ENCODE assay signal across 1 cellular context in genomic region chrX:318739-319578, GRCh38.
TF ChIP-seq lines count a peak whose summit lies in the region.

A gene with protein sequence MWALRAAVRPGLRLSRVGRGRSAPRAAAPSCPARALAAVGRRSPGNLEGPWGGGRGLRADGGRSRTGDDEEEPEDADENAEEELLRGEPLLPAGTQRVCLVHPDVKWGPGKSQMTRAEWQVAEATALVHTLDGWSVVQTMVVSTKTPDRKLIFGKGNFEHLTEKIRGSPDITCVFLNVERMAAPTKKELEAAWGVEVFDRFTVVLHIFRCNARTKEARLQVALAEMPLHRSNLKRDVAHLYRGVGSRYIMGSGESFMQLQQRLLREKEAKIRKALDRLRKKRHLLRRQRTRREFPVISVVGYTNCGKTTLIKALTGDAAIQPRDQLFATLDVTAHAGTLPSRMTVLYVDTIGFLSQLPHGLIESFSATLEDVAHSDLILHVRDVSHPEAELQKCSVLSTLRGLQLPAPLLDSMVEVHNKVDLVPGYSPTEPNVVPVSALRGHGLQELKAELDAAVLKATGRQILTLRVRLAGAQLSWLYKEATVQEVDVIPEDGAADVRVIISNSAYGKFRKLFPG (minus strand): TSS chrX:318796. CDS start chrX:318787, 9 bp downstream.

TF ChIP-seq in K562, 482 proteins besides CTCF, POLR2A, EP300 and RAD21 (continued from another document and continues in another):
- TF ChIP-seq CBFA2T3 (IDR thresholded peaks at IDR 0.05) (no peak), CREM (IDR thresholded peaks at IDR 0.05; ENCODE audit: low read depth) (0 out of 2 replicates have a peak, but pooled peaks have one; percentile 33), CCNT2 (IDR thresholded peaks at IDR 0.05; ENCODE audit: borderline replicate concordance, extremely low read depth, insufficient read length, low read depth, low read length) (peak; percentile 83), CBFA2T2 (conservative IDR thresholded peaks at IDR 0.05) (peak; percentile 93), RAD51 (IDR thresholded peaks at IDR 0.05; ENCODE audit: borderline replicate concordance, low read depth) (peak; percentile 99), CTBP1 (IDR thresholded peaks at IDR 0.05; ENCODE audit: borderline replicate concordance) (0 out of 2 replicates have a peak, but pooled peaks have one; percentile 32), EP400 (IDR thresholded peaks at IDR 0.05) (peak; percentile 16; the same call in 1 of the 2 replicates), MAZ (CRISPR knock-in tag; conservative IDR thresholded peaks at IDR 0.05 in 1 of 2, IDR thresholded peaks at IDR 0.05 in 1 of 2) (peak in 1 of 2 experiments; percentile 68; a peak in 2 of 4 replicates), SUPT5H (IDR thresholded peaks at IDR 0.05) (peak; percentile 62), LCOR (CRISPR knock-in tag; IDR thresholded peaks at IDR 0.05) (no peak), TFAP4 (CRISPR knock-in tag; IDR thresholded peaks at IDR 0.05; ENCODE audit: borderline replicate concordance) (peak; percentile 91), BHLHE40 (IDR thresholded peaks at IDR 0.05; ENCODE audit: low read length) (peak; percentile 99), GATAD2A (IDR thresholded peaks at IDR 0.05) (no peak), ATF3 (IDR thresholded peaks at IDR 0.05) (peak; percentile 83), ATF3 (CRISPR knock-in tag; conservative IDR thresholded peaks at IDR 0.05) (no peak), ZNF134 (CRISPR knock-in tag; conservative IDR thresholded peaks at IDR 0.05) (peak; percentile 75), NFYB (IDR thresholded peaks at IDR 0.05; ENCODE audit: extremely low read depth, insufficient read length) (peak; percentile 96), CREB3L1 (IDR thresholded peaks at IDR 0.05; ENCODE audit: borderline replicate concordance, low read depth) (no peak), ZNF232 (CRISPR knock-in tag; IDR thresholded peaks at IDR 0.05) (no peak), EGR1 (conservative IDR thresholded peaks at IDR 0.05) (peak; percentile 87), KDM4B (IDR thresholded peaks at IDR 0.05; ENCODE audit: borderline replicate concordance in 2 of 2, low read depth in 1 of 2) (peak in 1 of 2 experiments; percentile 65; a peak in 1 of 4 replicates), FOXK2 (conservative IDR thresholded peaks at IDR 0.05 in 1 of 2, IDR thresholded peaks at IDR 0.05 in 1 of 2; ENCODE audit: low read depth in 2 of 2) (peak in 1 of 2 experiments; percentile 70; a peak in 1 of 4 replicates), NRF1 (conservative IDR thresholded peaks at IDR 0.05 in 1 of 2, IDR thresholded peaks at IDR 0.05 in 1 of 2) (peak; percentile 76 to 83), MNT (conservative IDR thresholded peaks at IDR 0.05) (peak; percentile 91 to 92), ZNF174 (CRISPR knock-in tag; IDR thresholded peaks at IDR 0.05) (no peak), ZBTB7A (IDR thresholded peaks at IDR 0.05; ENCODE audit: borderline replicate concordance, control insufficient read depth, low read depth, low read length) (peak; percentile 40), NFIC (IDR thresholded peaks at IDR 0.05) (0 out of 2 replicates have a peak, but pooled peaks have one; percentile 15), SIN3A (IDR thresholded peaks at IDR 0.05; ENCODE audit: borderline replicate concordance in 2 of 2, control insufficient read depth in 1 of 2, low read depth in 2 of 2, low read length in 2 of 2) (no peak), MTA3 (IDR thresholded peaks at IDR 0.05; ENCODE audit: borderline replicate concordance) (peak; percentile 86), VEZF1 (CRISPR knock-in tag; IDR thresholded peaks at IDR 0.05) (peak; percentile 82), SREBF1 (IDR thresholded peaks at IDR 0.05; ENCODE audit: borderline replicate concordance, low read depth, low read length) (peak; percentile 97), YBX1 (IDR thresholded peaks at IDR 0.05) (no peak), SPI1 (IDR thresholded peaks at IDR 0.05; ENCODE audit: borderline replicate concordance, low read depth, low read length) (no peak), TAF1 (IDR thresholded peaks at IDR 0.05; ENCODE audit: control insufficient read depth, extremely low read depth, insufficient read depth, low read length, severe bottlenecking) (peak; percentile 63), JUN (IDR thresholded peaks at IDR 0.05; ENCODE audit: borderline replicate concordance, low read depth, low read length) (peak; percentile 64; the same call in 1 of the 2 replicates), JUN (CRISPR knock-in tag; IDR thresholded peaks at IDR 0.05; ENCODE audit: borderline replicate concordance) (no peak), COPS2 (conservative IDR thresholded peaks at IDR 0.05) (no peak), TOE1 (IDR thresholded peaks at IDR 0.05; ENCODE audit: borderline replicate concordance) (peak; percentile 96), TOE1 (CRISPR knock-in tag; IDR thresholded peaks at IDR 0.05; ENCODE audit: borderline replicate concordance, low read depth) (no peak), ASH1L (IDR thresholded peaks at IDR 0.05; ENCODE audit: borderline replicate concordance, low read depth, partially characterized antibody) (peak; percentile 69)
- TF ChIP-seq, protein P1, sequence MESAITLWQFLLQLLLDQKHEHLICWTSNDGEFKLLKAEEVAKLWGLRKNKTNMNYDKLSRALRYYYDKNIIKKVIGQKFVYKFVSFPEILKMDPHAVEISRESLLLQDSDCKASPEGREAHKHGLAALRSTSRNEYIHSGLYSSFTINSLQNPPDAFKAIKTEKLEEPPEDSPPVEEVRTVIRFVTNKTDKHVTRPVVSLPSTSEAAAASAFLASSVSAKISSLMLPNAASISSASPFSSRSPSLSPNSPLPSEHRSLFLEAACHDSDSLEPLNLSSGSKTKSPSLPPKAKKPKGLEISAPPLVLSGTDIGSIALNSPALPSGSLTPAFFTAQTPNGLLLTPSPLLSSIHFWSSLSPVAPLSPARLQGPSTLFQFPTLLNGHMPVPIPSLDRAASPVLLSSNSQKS (CRISPR knock-in tag; IDR thresholded peaks at IDR 0.05), result no peak
- TF ChIP-seq, protein P2, sequence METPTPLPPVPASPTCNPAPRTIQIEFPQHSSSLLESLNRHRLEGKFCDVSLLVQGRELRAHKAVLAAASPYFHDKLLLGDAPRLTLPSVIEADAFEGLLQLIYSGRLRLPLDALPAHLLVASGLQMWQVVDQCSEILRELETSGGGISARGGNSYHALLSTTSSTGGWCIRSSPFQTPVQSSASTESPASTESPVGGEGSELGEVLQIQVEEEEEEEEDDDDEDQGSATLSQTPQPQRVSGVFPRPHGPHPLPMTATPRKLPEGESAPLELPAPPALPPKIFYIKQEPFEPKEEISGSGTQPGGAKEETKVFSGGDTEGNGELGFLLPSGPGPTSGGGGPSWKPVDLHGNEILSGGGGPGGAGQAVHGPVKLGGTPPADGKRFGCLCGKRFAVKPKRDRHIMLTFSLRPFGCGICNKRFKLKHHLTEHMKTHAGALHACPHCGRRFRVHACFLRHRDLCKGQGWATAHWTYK (CRISPR knock-in tag; IDR thresholded peaks at IDR 0.05), result peak; percentile 44; the same call in 1 of the 2 replicates
- TF ChIP-seq, protein P3, sequence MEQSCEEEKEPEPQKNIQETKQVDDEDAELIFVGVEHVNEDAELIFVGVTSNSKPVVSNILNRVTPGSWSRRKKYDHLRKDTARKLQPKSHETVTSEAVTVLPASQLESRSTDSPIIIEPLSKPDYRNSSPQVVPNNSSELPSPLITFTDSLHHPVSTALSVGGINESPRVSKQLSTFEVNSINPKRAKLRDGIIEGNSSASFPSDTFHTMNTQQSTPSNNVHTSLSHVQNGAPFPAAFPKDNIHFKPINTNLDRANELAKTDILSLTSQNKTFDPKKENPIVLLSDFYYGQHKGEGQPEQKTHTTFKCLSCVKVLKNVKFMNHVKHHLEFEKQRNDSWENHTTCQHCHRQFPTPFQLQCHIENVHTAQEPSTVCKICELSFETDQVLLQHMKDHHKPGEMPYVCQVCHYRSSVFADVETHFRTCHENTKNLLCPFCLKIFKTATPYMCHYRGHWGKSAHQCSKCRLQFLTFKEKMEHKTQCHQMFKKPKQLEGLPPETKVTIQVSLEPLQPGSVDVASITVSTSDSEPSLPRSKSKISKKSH (CRISPR knock-in tag; IDR thresholded peaks at IDR 0.05), result no peak
- TF ChIP-seq, protein P4, sequence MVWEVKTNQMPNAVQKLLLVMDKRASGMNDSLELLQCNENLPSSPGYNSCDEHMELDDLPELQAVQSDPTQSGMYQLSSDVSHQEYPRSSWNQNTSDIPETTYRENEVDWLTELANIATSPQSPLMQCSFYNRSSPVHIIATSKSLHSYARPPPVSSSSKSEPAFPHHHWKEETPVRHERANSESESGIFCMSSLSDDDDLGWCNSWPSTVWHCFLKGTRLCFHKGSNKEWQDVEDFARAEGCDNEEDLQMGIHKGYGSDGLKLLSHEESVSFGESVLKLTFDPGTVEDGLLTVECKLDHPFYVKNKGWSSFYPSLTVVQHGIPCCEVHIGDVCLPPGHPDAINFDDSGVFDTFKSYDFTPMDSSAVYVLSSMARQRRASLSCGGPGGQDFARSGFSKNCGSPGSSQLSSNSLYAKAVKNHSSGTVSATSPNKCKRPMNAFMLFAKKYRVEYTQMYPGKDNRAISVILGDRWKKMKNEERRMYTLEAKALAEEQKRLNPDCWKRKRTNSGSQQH (CRISPR knock-in tag; IDR thresholded peaks at IDR 0.05), result no peak
- TF ChIP-seq, protein P5, sequence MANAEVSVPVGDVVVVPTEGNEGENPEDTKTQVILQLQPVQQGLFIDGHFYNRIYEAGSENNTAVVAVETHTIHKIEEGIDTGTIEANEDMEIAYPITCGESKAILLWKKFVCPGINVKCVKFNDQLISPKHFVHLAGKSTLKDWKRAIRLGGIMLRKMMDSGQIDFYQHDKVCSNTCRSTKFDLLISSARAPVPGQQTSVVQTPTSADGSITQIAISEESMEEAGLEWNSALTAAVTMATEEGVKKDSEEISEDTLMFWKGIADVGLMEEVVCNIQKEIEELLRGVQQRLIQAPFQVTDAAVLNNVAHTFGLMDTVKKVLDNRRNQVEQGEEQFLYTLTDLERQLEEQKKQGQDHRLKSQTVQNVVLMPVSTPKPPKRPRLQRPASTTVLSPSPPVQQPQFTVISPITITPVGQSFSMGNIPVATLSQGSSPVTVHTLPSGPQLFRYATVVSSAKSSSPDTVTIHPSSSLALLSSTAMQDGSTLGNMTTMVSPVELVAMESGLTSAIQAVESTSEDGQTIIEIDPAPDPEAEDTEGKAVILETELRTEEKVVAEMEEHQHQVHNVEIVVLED (CRISPR knock-in tag; IDR thresholded peaks at IDR 0.05), result 0 out of 2 replicates have a peak, but pooled peaks have one; percentile 54
- TF ChIP-seq, protein P6, sequence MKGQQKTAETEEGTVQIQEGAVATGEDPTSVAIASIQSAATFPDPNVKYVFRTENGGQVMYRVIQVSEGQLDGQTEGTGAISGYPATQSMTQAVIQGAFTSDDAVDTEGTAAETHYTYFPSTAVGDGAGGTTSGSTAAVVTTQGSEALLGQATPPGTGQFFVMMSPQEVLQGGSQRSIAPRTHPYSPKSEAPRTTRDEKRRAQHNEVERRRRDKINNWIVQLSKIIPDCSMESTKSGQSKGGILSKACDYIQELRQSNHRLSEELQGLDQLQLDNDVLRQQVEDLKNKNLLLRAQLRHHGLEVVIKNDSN (CRISPR knock-in tag; IDR thresholded peaks at IDR 0.05), result peak; percentile 98
- TF ChIP-seq, protein P7, sequence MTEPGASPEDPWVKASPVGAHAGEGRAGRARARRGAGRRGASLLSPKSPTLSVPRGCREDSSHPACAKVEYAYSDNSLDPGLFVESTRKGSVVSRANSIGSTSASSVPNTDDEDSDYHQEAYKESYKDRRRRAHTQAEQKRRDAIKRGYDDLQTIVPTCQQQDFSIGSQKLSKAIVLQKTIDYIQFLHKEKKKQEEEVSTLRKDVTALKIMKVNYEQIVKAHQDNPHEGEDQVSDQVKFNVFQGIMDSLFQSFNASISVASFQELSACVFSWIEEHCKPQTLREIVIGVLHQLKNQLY (CRISPR knock-in tag; conservative IDR thresholded peaks at IDR 0.05), result no peak
